18 cellular contexts compared by ENCODE assay signal in the genomic region with DNA sequence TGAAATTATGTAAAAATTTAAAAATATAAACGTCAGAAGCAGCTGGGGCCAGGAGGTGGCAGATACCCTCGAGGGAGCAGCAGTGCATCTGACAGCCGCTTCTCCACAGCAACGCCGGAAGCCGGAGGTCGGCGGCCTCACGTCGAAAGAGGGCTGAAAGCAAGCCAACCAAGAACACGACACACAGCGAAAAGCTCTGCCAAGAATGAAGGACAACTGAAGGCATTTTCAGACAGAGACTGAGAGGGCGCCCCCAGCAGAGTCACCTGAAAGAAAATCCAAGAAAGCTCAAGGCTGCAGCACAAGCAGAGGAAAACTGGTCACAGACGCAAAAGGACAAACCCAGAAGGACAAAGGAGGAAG. TPM values are rescaled to one million over a fixed set of nuclear protein-coding genes. Genes with fewer than 3 reads are reported as not detected.
DNase-seq lines count a peak whose midpoint lies in the region; ATAC-seq, FAIRE-seq and TF ChIP-seq lines count a peak whose summit lies in the region.
"Had no signal": no experiment of that assay in that cellular context is flagged by ENCODE, and none has a peak within 500 bp of the region (broad histone marks: within the 10 kb centered on the region; RNA-seq: fewer than 3 reads in every experiment).

No MANE protein-coding gene starts in this region.

- TF ChIP-seq CTCF in OCI-LY1 (IDR thresholded peaks at IDR 0.05; ENCODE audit: low read length) (peak; percentile 34), chondrocyte (IDR thresholded peaks at IDR 0.05) (peak; percentile 24), lower leg skin (IDR thresholded peaks at IDR 0.05) (no peak)

- H3K4me1 Mint-ChIP-seq in chondrocyte (ENCODE audit: low read depth): peaks cover 27% of the 10 kb centered on the region

- H3F3A ChIP-seq in OCI-LY1 (ENCODE audit: insufficient read depth, low read length): peaks cover 5% of the 10 kb centered on the region; the same call in 1 of the 2 replicates

- peak; percentile 37 for ATAC-seq in left lobe of liver
- ATAC-seq in GM18868 (IDR thresholded peaks at IDR 0.05; ENCODE audit: unreplicated experiment): no peak
- ATAC-seq in GM21447 (IDR thresholded peaks at IDR 0.05; ENCODE audit: unreplicated experiment): no peak
- no peak for ATAC-seq in activated naive CD4-positive, alpha-beta T cell treated with anti-CD3 and anti-CD28 coated beads, Interleukin-2, amount 50 U/mL, for 72 hours
- ATAC-seq: esophagus mucosa, Panc1 had no signal

- peak overlapping the region; percentile 39 for H3K4me3 ChIP-seq in OCI-LY1 (ENCODE audit: low read depth, low read length, poor library complexity, severe bottlenecking)
- no peak overlapping the region for H3K4me3 ChIP-seq in lower leg skin (ENCODE audit: low read depth, poor library complexity, severe bottlenecking)
- H3K4me3 ChIP-seq: lung had no signal

- peak overlapping the region; percentile 54 for H3K9ac ChIP-seq in OCI-LY1 (ENCODE audit: low read length)
- H3K9ac ChIP-seq: SK-N-SH had no signal

- H3K9me2 ChIP-seq in OCI-LY1 (ENCODE audit: low read depth, low read length): no peaks in the 10 kb centered on the region
- H3K9me2 ChIP-seq: SK-N-SH had no signal

- H2AFZ ChIP-seq in OCI-LY1 (ENCODE audit: low read length): no peak overlapping the region

- H3K36me3 Mint-ChIP-seq in chondrocyte (ENCODE audit: low read depth): no peaks in the 10 kb centered on the region
- no peaks in the 10 kb centered on the region for H3K36me3 Mint-ChIP-seq in activated naive CD4-positive, alpha-beta T cell treated with anti-CD3 and anti-CD28 coated beads, Interleukin-2, amount 50 U/mL, for 72 hours
- H3K36me3 Mint-ChIP-seq: activated naive CD4-positive, alpha-beta T cell treated with anti-CD3 and anti-CD28 coated beads, Interleukin-2, amount 10 ng/mL, durations not matched to agents 7 days and 5 days had no signal

- H3K4me2 ChIP-seq in OCI-LY1 (ENCODE audit: low read length): peak overlapping the region; percentile 60
- H3K4me2 ChIP-seq: SK-N-SH had no signal

- intact Hi-C loops in lower leg skin (cut with DNase I; ENCODE audit: low total_unique reads): no loop called here

- no peaks in the 10 kb centered on the region for H3K36me3 ChIP-seq in OCI-LY1 (ENCODE audit: insufficient read depth, low read length)

- FAIRE-seq in GM12891 (lab: Jason Lieb, UNC): peak; percentile 13

- no peaks in the 10 kb centered on the region for H3K79me2 ChIP-seq in OCI-LY1 (ENCODE audit: insufficient read depth, low read length)

- peak overlapping the region; percentile 91 for H3K27ac ChIP-seq in OCI-LY1 (ENCODE audit: low read depth, low read length, poor library complexity, severe bottlenecking)

- no peaks in the 10 kb centered on the region for H3K27me3 Mint-ChIP-seq in chondrocyte (ENCODE audit: low read depth)
- H3K27me3 Mint-ChIP-seq: activated CD4-positive, alpha-beta T cell treated with anti-CD3 and anti-CD28 coated beads, Interleukin-2, amount 10 ng/mL, durations not matched to agents 24 days and 14 days; activated naive CD4-positive, alpha-beta T cell treated with anti-CD3 and anti-CD28 coated beads, Interleukin-2, amount 10 ng/mL, durations not matched to agents 7 days and 5 days had no signal

- H3K9me3 ChIP-seq in OCI-LY1 (ENCODE audit: low read length): no peaks in the 10 kb centered on the region
- H3K9me3 ChIP-seq: SK-N-SH had no signal

- no peak overlapping the region for H3K27ac Mint-ChIP-seq in chondrocyte (ENCODE audit: unreplicated experiment)
- peak overlapping the region in 1 of 2 donors; percentile 24 for H3K27ac Mint-ChIP-seq in activated naive CD4-positive, alpha-beta T cell treated with anti-CD3 and anti-CD28 coated beads, Interleukin-2, amount 50 U/mL, for 72 hours
- H3K27ac Mint-ChIP-seq: activated CD4-positive, alpha-beta T cell treated with anti-CD3 and anti-CD28 coated beads, Interleukin-2, amount 10 ng/mL, durations not matched to agents 24 days and 14 days; activated naive CD4-positive, alpha-beta T cell treated with anti-CD3 and anti-CD28 coated beads, Interleukin-2, amount 10 ng/mL, durations not matched to agents 7 days and 5 days had no signal

- no peaks in the 10 kb centered on the region for H3K27me3 ChIP-seq in OCI-LY1 (ENCODE audit: insufficient read depth, low read length)

- H3K4me3 Mint-ChIP-seq in chondrocyte (ENCODE audit: unreplicated experiment): no peak overlapping the region
- H3K4me3 Mint-ChIP-seq: activated CD4-positive, alpha-beta T cell treated with anti-CD3 and anti-CD28 coated beads, Interleukin-2, amount 10 ng/mL, durations not matched to agents 24 days and 14 days; activated naive CD4-positive, alpha-beta T cell treated with anti-CD3 and anti-CD28 coated beads, Interleukin-2, amount 10 ng/mL, durations not matched to agents 7 days and 5 days had no signal

- DNase-seq in GM12891 (ENCODE audit: insufficient read length, low spot score): no peak
- no peak for DNase-seq in chondrocyte (ENCODE audit: low spot score)
- DNase-seq in left lobe of liver (ENCODE audit: low spot score): no peak
- no peak for DNase-seq in activated naive CD4-positive, alpha-beta T cell treated with anti-CD3 and anti-CD28 coated beads, Interleukin-2, amount 50 U/mL, for 72 hours (ENCODE audit: low spot score in 2 of 2)
- DNase-seq in lower leg skin (ENCODE audit: low spot score in 2 of 2): no peak
- DNase-seq: activated CD4-positive, alpha-beta T cell treated with anti-CD3 and anti-CD28 coated beads, Interleukin-2, amount 10 ng/mL, durations not matched to agents 24 days and 14 days; activated naive CD4-positive, alpha-beta T cell treated with anti-CD3 and anti-CD28 coated beads, Interleukin-2, amount 10 ng/mL, durations not matched to agents 7 days and 5 days; Karpas-422; NCI-H1105; NCI-H2171; SK-N-SH; stimulated activated CD4-positive, alpha-beta T cell treated with anti-CD3 and anti-CD28 coated beads, Interleukin-2, amount 100 ng/mL, for 48 hours had no signal

- H3K9me3 Mint-ChIP-seq in chondrocyte (ENCODE audit: low read depth): no peaks in the 10 kb centered on the region
- H3K9me3 Mint-ChIP-seq in activated naive CD4-positive, alpha-beta T cell treated with anti-CD3 and anti-CD28 coated beads, Interleukin-2, amount 50 U/mL, for 72 hours: no peaks in the 10 kb centered on the region
- H3K9me3 Mint-ChIP-seq: activated CD4-positive, alpha-beta T cell treated with anti-CD3 and anti-CD28 coated beads, Interleukin-2, amount 10 ng/mL, durations not matched to agents 24 days and 14 days; activated naive CD4-positive, alpha-beta T cell treated with anti-CD3 and anti-CD28 coated beads, Interleukin-2, amount 10 ng/mL, durations not matched to agents 7 days and 5 days had no signal

- H3K4me1 ChIP-seq in OCI-LY1 (ENCODE audit: insufficient read depth, low read length, severe bottlenecking): peaks cover 62% of the 10 kb centered on the region

- no peaks in the 10 kb centered on the region for H4K20me1 ChIP-seq in OCI-LY1 (ENCODE audit: insufficient read depth, low read length)

- TF ChIP-seq POLR2A in GM12891 (IDR thresholded peaks at IDR 0.05; ENCODE audit: low read depth, low read length) (no peak), lower leg skin (IDR thresholded peaks at IDR 0.05) (no peak)

- WGBS in lower leg skin, 2 donors: 39 to 55% methylated on average over 14 of the region's 14 CpGs

TF ChIP-seq in GM12891, 5 proteins besides CTCF, POLR2A, EP300 and RAD21:
- no peak for TF ChIP-seq SPI1 (IDR thresholded peaks at IDR 0.05; ENCODE audit: low read depth, low read length)
- TF ChIP-seq POU2F2 (IDR thresholded peaks at IDR 0.05; ENCODE audit: low read depth, low read length): 0 out of 2 replicates have a peak, but pooled peaks have one; percentile 10

RNA-seq across cellular contexts. Expression of gene MOB2, which starts 34.4 kb away (rescaled TPM):
- polyA plus RNA-seq in GM12891 (2012; ENCODE audit: low read depth, missing spikeins): 14.4 TPM
- total RNA-seq in chondrocyte (24.9 to 28.0 TPM (median 26.9 TPM) in 3 replicates), left lobe of liver (12.6 TPM), lower leg skin (100 to 1,000 TPM in 1 of 4 donors, 10 to 100 TPM in 3; 84.8 to 126 (median 93.8) TPM)
- 10 to 100 TPM; 17.7 to 23.2 TPM for total RNA-seq in activated naive CD4-positive, alpha-beta T cell treated with anti-CD3 and anti-CD28 coated beads, Interleukin-2, amount 50 U/mL, for 72 hours

RNA-seq across cellular contexts. Expression of gene DUSP8, which starts 51.1 kb away (rescaled TPM):
- 0.21 TPM for polyA plus RNA-seq in GM12891 (2012; ENCODE audit: low read depth, missing spikeins)
- total RNA-seq in chondrocyte (6.9 to 12.6 TPM (median 12.1 TPM) in 3 replicates), left lobe of liver (0.23 TPM), lower leg skin (10 to 100 TPM in 1 of 4 donors, 1 to 10 TPM in 3; 4.0 to 11.6 (median 5.9) TPM)
- total RNA-seq in activated naive CD4-positive, alpha-beta T cell treated with anti-CD3 and anti-CD28 coated beads, Interleukin-2, amount 50 U/mL, for 72 hours: 1 to 10 TPM; 1.1 TPM

Comparison
In these comparisons a context has a peak if more than half of its experiments do, and no peak if none do; other contexts are left out.
1. CTCF ChIP-seq: peak in OCI-LY1 (single experiment) and chondrocyte (single experiment); none in lower leg skin (0 of 3).